Comparison of ENCODE assay signal across 15 cellular contexts in the genomic region with DNA sequence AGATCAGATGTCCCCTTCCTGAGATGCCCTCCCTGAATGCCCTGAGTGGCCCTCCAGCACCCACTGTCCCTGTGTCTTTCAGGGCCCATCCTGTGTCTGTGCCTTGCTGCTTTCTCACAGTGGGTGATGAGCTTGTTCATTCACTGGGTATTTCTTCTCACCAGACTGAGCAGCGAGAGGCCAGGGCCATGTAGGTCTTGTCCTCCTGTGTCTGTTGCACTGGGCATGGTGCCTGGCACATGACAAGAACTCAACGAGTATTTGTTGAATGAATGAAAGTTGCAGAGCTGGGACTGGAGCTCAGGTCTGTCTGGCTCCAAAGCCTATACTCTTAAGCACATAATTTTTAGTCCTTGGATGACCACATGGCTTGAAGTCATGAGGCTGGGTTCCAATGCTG.
DNase-seq lines count a peak whose midpoint lies in the region; ATAC-seq and TF ChIP-seq lines count a peak whose summit lies in the region.
"Had no signal": no experiment of that assay in that cellular context is flagged by ENCODE, and none has a peak within 500 bp of the region (broad histone marks: within the 10 kb centered on the region; RNA-seq: fewer than 3 reads in every experiment).

No MANE protein-coding gene starts in this region.

- peaks cover 15% of the 10 kb centered on the region for H3K27me3 Mint-ChIP-seq in neural crest cell (ENCODE audit: low read depth)

- ATAC-seq in HG02798 (IDR thresholded peaks at IDR 0.05; ENCODE audit: poor library complexity, unreplicated experiment), result no peak

- intact Hi-C loops in dorsolateral prefrontal cortex (cut with DNase I) (loop anchor here in 1 of 2 donors (10.0 kb wide), 1 partner anchor 75 kb away; no protein-coding TSS in a partner anchor), spleen (cut with DNase I; ENCODE audit: low total_unique reads) (no loop called here), left ventricle myocardium inferior (cut with micrococcal nuclease) (no loop called here)

- H3K27me3 ChIP-seq in dorsolateral prefrontal cortex (no peaks in the 10 kb centered on the region), spleen (replicated peaks in 1 of 7) (peaks cover 0 to 15% (median 0%) of the 10 kb centered on the region in 7 donors), left ventricle myocardium inferior (ENCODE audit: low read depth) (peaks cover 42% of the 10 kb centered on the region)

- peak overlapping the region; percentile 67 for H3K27ac Mint-ChIP-seq in neural crest cell (ENCODE audit: unreplicated experiment)
- H3K27ac Mint-ChIP-seq: CD4-positive, alpha-beta memory T cell had no signal

- no peaks in the 10 kb centered on the region for H3K9me3 Mint-ChIP-seq in neural crest cell

- no peak overlapping the region for H3K4me3 ChIP-seq in dorsolateral prefrontal cortex
- no peak overlapping the region for H3K4me3 ChIP-seq in spleen
- H3K4me3 ChIP-seq in left ventricle myocardium inferior, result no peak overlapping the region

- TF ChIP-seq CTCF in dorsolateral prefrontal cortex (IDR thresholded peaks at IDR 0.05 in 54 of 56, conservative IDR thresholded peaks at IDR 0.05 in 2 of 56; ENCODE audit: low read depth in 1 of 56, partially characterized antibody in 56 of 56) (no peak), neural crest cell (conservative IDR thresholded peaks at IDR 0.05) (no peak), spleen (IDR thresholded peaks at IDR 0.05 in 8 of 11, conservative IDR thresholded peaks at IDR 0.05 in 3 of 11) (no peak), left ventricle myocardium inferior (IDR thresholded peaks at IDR 0.05; ENCODE audit: borderline replicate concordance) (no peak)

- peaks cover 2% of the 10 kb centered on the region for H3K4me1 Mint-ChIP-seq in neural crest cell
- H3K4me1 Mint-ChIP-seq: CD4-positive, alpha-beta memory T cell had no signal

- H3K9me3 ChIP-seq in spleen, result no peaks in the 10 kb centered on the region
- no peaks in the 10 kb centered on the region for H3K9me3 ChIP-seq in left ventricle myocardium inferior (replicated peaks)

- H3K36me3 ChIP-seq in spleen, result no peaks in the 10 kb centered on the region
- H3K36me3 ChIP-seq in left ventricle myocardium inferior, result no peaks in the 10 kb centered on the region

- TF ChIP-seq POLR2A in spleen (IDR thresholded peaks at IDR 0.05), result no peak

- no peak overlapping the region for H3K4me3 Mint-ChIP-seq in neural crest cell
- H3K4me3 Mint-ChIP-seq: CD4-positive, alpha-beta memory T cell had no signal

- H3K4me1 ChIP-seq in spleen, result no peaks in the 10 kb centered on the region
- H3K4me1 ChIP-seq in left ventricle myocardium inferior, result no peaks in the 10 kb centered on the region

- no peak for DNase-seq in dorsolateral prefrontal cortex
- no peak for DNase-seq in neural crest cell (ENCODE audit: low read depth, low spot score)
- DNase-seq in spleen, result peak; percentile 27
- DNase-seq in left ventricle myocardium inferior, result no peak
- DNase-seq in DMS53 (lab: John Stamatoyannopoulos, UW), result no peak
- no peak for DNase-seq in KG1 (lab: John Stamatoyannopoulos, UW)
- DNase-seq: C1 segment of cervical spinal cord; Calu3; CD4-positive, alpha-beta memory T cell; COR-L47; DND-41; GOT3; H7; HCEC 1CT had no signal

- H3K27ac ChIP-seq in dorsolateral prefrontal cortex (peak overlapping the region in 32 of 59 donors; percentile 1 to 79 (median 49)), spleen (no peak overlapping the region), left ventricle myocardium inferior (replicated peaks) (no peak overlapping the region)

- no peaks in the 10 kb centered on the region for H3K36me3 Mint-ChIP-seq in neural crest cell (ENCODE audit: low read depth)
- H3K36me3 Mint-ChIP-seq: CD4-positive, alpha-beta memory T cell had no signal

- WGBS in spleen, 5 donors, result 64 to 84% (median 81%) methylated on average over 1 to 2 of the region's 2 CpGs

Comparison
In these comparisons a context has a peak if more than half of its experiments do, and no peak if none do; other contexts are left out.
1. H3K27ac ChIP-seq: peak in dorsolateral prefrontal cortex (32 of 59); none in spleen (0 of 8) and left ventricle myocardium inferior (single experiment).